26 cellular contexts compared by ENCODE assay signal in the genomic region with DNA sequence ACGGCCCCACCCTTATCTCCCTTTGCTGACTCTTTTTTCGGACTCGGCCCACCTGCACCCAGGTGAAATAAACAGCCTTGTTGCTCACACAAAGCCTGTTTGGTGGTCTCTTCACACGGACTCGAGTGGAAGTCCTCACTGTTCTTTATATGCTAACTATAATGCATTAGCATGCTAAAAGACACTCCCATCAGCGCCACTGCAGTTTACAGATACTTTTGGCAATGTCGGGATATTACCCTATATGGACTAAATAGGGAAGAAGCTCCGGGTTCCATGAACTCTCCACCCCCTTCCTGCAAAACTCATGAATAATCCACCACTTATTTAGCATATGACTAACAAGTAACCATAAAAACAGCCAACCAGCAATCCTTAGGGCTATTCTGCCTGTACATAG.
"Had no signal": no experiment of that assay in that cellular context is flagged by ENCODE, and none has a peak within 500 bp of the region (broad histone marks: within the 10 kb centered on the region; RNA-seq: fewer than 3 reads in every experiment).

No MANE protein-coding gene starts in this region.

- H3K36me3 ChIP-seq: gastroesophageal sphincter, pancreas, upper lobe of left lung, vagina had no signal

- H3K4me1 Mint-ChIP-seq: naive thymus-derived CD8-positive, alpha-beta T cell; neural crest cell; stimulated activated memory B cell treated with anti-CD40 and anti-IgM and Interleukin-4, amounts not matched to agents 10 μg/mL and 1 μg/mL and 100 μg/mL, for 72 hours; stimulated activated naive CD8-positive, alpha-beta T cell treated with anti-CD3 and anti-CD28 coated beads, Interleukin-15, amount 100 ng/mL, for 72 hours had no signal

- H3K27ac Mint-ChIP-seq: activated CD8-positive, alpha-beta T cell treated with anti-CD3 and anti-CD28 coated beads for 36 hours; activated naive CD8-positive, alpha-beta T cell; activated T-cell treated with anti-CD3 and anti-CD28 coated beads, Interleukin-2, amount 50 U/mL, for 72 hours; naive thymus-derived CD8-positive, alpha-beta T cell; stimulated activated memory B cell treated with anti-CD40 and anti-IgM and Interleukin-4, amounts not matched to agents 10 μg/mL and 1 μg/mL and 100 μg/mL, for 72 hours; stimulated activated naive CD8-positive, alpha-beta T cell treated with anti-CD3 and anti-CD28 coated beads, Interleukin-15, amount 100 ng/mL, for 72 hours had no signal

- H3K27me3 Mint-ChIP-seq: activated CD8-positive, alpha-beta T cell treated with anti-CD3 and anti-CD28 coated beads for 36 hours; activated naive CD8-positive, alpha-beta T cell; stimulated activated memory B cell treated with anti-CD40 and anti-IgM and Interleukin-4, amounts not matched to agents 10 μg/mL and 1 μg/mL and 100 μg/mL, for 72 hours; stimulated activated naive CD8-positive, alpha-beta T cell treated with anti-CD3 and anti-CD28 coated beads, Interleukin-15, amount 100 ng/mL, for 72 hours had no signal

- H3K27ac ChIP-seq: gastroesophageal sphincter, hepatocyte, pancreas, psoas muscle, upper lobe of left lung, vagina had no signal

- H2AFZ ChIP-seq: hepatocyte had no signal

- H3K9me3 ChIP-seq: gastroesophageal sphincter, pancreas, psoas muscle, upper lobe of left lung, vagina had no signal

- H3K4me1 ChIP-seq: gastroesophageal sphincter, pancreas, psoas muscle, upper lobe of left lung, vagina had no signal

- ATAC-seq: activated CD8-positive, alpha-beta T cell treated with anti-CD3 and anti-CD28 coated beads for 36 hours; activated T-cell treated with anti-CD3 and anti-CD28 coated beads, Interleukin-2, amount 50 U/mL, for 72 hours; gastroesophageal sphincter; naive thymus-derived CD8-positive, alpha-beta T cell; pancreas; psoas muscle; stimulated activated memory B cell treated with anti-CD40 and anti-IgM and Interleukin-4, amounts not matched to agents 10 μg/mL and 1 μg/mL and 100 μg/mL, for 72 hours; stimulated activated naive CD8-positive, alpha-beta T cell treated with anti-CD3 and anti-CD28 coated beads, Interleukin-15, amount 100 ng/mL, for 72 hours had no signal

- H3K4me3 Mint-ChIP-seq: activated CD8-positive, alpha-beta T cell treated with anti-CD3 and anti-CD28 coated beads for 36 hours; activated naive CD8-positive, alpha-beta T cell; activated T-cell treated with anti-CD3 and anti-CD28 coated beads, Interleukin-2, amount 50 U/mL, for 72 hours; naive thymus-derived CD8-positive, alpha-beta T cell; neural crest cell; stimulated activated memory B cell treated with anti-CD40 and anti-IgM and Interleukin-4, amounts not matched to agents 10 μg/mL and 1 μg/mL and 100 μg/mL, for 72 hours; stimulated activated naive CD8-positive, alpha-beta T cell treated with anti-CD3 and anti-CD28 coated beads, Interleukin-15, amount 100 ng/mL, for 72 hours had no signal

- H3K79me2 ChIP-seq: hepatocyte had no signal

- H3K4me2 ChIP-seq: hepatocyte, smooth muscle cell had no signal

- H3K36me3 Mint-ChIP-seq: activated naive CD8-positive, alpha-beta T cell; stimulated activated memory B cell treated with anti-CD40 and anti-IgM and Interleukin-4, amounts not matched to agents 10 μg/mL and 1 μg/mL and 100 μg/mL, for 72 hours had no signal

- DNase-seq: activated CD4-positive, alpha-beta T cell treated with anti-CD3 and anti-CD28 coated beads, Interleukin-2, amount 50 U/mL, for 1 hour; activated CD8-positive, alpha-beta T cell treated with anti-CD3 and anti-CD28 coated beads for 36 hours; activated effector memory CD4-positive, alpha-beta T cell treated with Interleukin-2 at 50 U/mL for 16 hours; activated naive CD4-positive, alpha-beta T cell treated with Interleukin-2 at 50 U/mL for 16 hours; activated T-cell treated with anti-CD3 and anti-CD28 coated beads, Interleukin-2, amount 50 U/mL, for 72 hours; anterior cingulate cortex; effector CD8-positive, alpha-beta T cell; midbrain; naive thymus-derived CD8-positive, alpha-beta T cell; nucleus accumbens; pancreas; psoas muscle; stimulated activated CD4-positive, alpha-beta T cell treated with anti-CD3 and anti-CD28 coated beads, Interleukin-1b, Interleukin-23, amount 100 ng/mL, for 48 hours; stimulated activated CD4-positive, alpha-beta T cell treated with anti-CD3 and anti-CD28 coated beads, Interleukin-4, amount 100 ng/mL, for 4 hours; stimulated activated CD8-positive, alpha-beta memory T cell treated with anti-CD3 and anti-CD28 coated beads, Interleukin-4, amount 100 ng/mL, for 48 hours; stimulated activated naive CD8-positive, alpha-beta T cell treated with anti-CD3 and anti-CD28 coated beads, Interleukin-15, amount 100 ng/mL, for 72 hours; substantia nigra; T-helper 9 cell; upper lobe of left lung had no signal

- H3K27me3 ChIP-seq: gastroesophageal sphincter, hepatocyte, pancreas, upper lobe of left lung, vagina had no signal

- H3K4me3 ChIP-seq: gastroesophageal sphincter, hepatocyte, pancreas, psoas muscle, smooth muscle cell, upper lobe of left lung, vagina had no signal
